1 cellular context compared by ENCODE assay signal in the genomic region with DNA sequence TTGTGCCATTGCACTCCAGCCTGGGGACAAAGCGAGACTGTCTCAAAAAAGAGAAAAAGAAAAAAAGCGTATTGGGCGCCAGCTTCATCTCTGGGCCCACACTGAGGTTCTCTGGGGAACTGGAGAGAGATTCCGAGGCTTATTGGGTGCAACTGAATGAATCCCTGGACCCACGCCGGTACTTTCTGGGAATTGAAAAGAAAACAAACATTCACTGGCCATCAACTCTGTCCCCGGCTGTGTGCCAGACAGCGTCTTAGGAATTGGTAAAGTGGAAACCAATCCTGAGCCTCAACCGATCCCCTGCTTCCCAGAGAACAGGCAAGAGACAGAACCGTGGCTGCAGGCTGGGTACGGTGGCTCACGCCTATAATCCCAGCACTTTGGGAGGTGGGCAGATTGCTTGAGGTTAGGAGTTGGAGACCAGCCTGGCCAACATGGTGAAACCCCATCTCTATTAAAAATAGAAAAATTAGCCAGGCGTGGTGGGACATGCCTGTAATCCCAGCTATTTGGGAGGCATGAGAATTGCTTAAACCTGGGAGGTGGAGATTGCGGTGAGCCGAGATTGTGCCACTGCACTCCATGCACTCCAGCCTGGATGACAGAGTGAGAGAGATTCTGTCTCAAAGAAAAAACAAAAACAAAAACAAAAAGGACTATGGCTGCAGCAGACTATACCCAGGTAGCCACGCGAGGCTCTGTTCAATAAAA.
TF ChIP-seq lines count a peak whose summit lies in the region.

No MANE protein-coding gene starts in this region.

TF ChIP-seq in GM23338, 12 proteins besides CTCF, POLR2A, EP300 and RAD21 (continued from another document):
- TF ChIP-seq, protein P1, sequence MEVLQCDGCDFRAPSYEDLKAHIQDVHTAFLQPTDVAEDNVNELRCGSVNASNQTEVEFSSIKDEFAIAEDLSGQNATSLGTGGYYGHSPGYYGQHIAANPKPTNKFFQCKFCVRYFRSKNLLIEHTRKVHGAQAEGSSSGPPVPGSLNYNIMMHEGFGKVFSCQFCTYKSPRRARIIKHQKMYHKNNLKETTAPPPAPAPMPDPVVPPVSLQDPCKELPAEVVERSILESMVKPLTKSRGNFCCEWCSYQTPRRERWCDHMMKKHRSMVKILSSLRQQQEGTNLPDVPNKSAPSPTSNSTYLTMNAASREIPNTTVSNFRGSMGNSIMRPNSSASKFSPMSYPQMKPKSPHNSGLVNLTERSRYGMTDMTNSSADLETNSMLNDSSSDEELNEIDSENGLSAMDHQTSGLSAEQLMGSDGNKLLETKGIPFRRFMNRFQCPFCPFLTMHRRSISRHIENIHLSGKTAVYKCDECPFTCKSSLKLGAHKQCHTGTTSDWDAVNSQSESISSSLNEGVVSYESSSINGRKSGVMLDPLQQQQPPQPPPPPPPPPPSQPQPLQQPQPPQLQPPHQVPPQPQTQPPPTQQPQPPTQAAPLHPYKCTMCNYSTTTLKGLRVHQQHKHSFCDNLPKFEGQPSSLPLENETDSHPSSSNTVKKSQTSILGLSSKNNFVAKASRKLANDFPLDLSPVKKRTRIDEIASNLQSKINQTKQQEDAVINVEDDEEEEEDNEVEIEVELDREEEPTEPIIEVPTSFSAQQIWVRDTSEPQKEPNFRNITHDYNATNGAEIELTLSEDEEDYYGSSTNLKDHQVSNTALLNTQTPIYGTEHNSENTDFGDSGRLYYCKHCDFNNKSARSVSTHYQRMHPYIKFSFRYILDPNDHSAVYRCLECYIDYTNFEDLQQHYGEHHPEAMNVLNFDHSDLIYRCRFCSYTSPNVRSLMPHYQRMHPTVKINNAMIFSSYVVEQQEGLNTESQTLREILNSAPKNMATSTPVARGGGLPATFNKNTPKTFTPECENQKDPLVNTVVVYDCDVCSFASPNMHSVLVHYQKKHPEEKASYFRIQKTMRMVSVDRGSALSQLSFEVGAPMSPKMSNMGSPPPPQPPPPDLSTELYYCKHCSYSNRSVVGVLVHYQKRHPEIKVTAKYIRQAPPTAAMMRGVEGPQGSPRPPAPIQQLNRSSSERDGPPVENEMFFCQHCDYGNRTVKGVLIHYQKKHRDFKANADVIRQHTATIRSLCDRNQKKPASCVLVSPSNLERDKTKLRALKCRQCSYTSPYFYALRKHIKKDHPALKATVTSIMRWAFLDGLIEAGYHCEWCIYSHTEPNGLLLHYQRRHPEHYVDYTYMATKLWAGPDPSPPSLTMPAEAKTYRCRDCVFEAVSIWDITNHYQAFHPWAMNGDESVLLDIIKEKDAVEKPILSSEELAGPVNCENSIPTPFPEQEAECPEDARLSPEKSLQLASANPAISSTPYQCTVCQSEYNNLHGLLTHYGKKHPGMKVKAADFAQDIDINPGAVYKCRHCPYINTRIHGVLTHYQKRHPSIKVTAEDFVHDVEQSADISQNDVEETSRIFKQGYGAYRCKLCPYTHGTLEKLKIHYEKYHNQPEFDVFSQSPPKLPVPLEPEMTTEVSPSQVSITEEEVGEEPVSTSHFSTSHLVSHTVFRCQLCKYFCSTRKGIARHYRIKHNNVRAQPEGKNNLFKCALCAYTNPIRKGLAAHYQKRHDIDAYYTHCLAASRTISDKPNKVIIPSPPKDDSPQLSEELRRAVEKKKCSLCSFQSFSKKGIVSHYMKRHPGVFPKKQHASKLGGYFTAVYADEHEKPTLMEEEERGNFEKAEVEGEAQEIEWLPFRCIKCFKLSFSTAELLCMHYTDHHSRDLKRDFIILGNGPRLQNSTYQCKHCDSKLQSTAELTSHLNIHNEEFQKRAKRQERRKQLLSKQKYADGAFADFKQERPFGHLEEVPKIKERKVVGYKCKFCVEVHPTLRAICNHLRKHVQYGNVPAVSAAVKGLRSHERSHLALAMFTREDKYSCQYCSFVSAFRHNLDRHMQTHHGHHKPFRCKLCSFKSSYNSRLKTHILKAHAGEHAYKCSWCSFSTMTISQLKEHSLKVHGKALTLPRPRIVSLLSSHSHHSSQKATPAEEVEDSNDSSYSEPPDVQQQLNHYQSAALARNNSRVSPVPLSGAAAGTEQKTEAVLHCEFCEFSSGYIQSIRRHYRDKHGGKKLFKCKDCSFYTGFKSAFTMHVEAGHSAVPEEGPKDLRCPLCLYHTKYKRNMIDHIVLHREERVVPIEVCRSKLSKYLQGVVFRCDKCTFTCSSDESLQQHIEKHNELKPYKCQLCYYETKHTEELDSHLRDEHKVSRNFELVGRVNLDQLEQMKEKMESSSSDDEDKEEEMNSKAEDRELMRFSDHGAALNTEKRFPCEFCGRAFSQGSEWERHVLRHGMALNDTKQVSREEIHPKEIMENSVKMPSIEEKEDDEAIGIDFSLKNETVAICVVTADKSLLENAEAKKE (CRISPR knock-in tag; IDR thresholded peaks at IDR 0.05): no peak
- TF ChIP-seq EZH2phosphoT487 (IDR thresholded peaks at IDR 0.05; ENCODE audit: unreplicated experiment): no peak
- TF ChIP-seq ZNF114 (CRISPR knock-in tag; IDR thresholded peaks at IDR 0.05): no peak
- no peak for TF ChIP-seq STAT1 (IDR thresholded peaks at IDR 0.05; ENCODE audit: unreplicated experiment)
- TF ChIP-seq EZH2 (IDR thresholded peaks at IDR 0.05; ENCODE audit: low read depth, unreplicated experiment): no peak
- no peak for TF ChIP-seq CREB1 (CRISPR knock-in tag; IDR thresholded peaks at IDR 0.05; ENCODE audit: low read depth)
- TF ChIP-seq NANOG (IDR thresholded peaks at IDR 0.05; ENCODE audit: borderline replicate concordance): no peak
- no peak for TF ChIP-seq ZNF331 (CRISPR knock-in tag; IDR thresholded peaks at IDR 0.05; ENCODE audit: low read depth)
- TF ChIP-seq, protein P2, sequence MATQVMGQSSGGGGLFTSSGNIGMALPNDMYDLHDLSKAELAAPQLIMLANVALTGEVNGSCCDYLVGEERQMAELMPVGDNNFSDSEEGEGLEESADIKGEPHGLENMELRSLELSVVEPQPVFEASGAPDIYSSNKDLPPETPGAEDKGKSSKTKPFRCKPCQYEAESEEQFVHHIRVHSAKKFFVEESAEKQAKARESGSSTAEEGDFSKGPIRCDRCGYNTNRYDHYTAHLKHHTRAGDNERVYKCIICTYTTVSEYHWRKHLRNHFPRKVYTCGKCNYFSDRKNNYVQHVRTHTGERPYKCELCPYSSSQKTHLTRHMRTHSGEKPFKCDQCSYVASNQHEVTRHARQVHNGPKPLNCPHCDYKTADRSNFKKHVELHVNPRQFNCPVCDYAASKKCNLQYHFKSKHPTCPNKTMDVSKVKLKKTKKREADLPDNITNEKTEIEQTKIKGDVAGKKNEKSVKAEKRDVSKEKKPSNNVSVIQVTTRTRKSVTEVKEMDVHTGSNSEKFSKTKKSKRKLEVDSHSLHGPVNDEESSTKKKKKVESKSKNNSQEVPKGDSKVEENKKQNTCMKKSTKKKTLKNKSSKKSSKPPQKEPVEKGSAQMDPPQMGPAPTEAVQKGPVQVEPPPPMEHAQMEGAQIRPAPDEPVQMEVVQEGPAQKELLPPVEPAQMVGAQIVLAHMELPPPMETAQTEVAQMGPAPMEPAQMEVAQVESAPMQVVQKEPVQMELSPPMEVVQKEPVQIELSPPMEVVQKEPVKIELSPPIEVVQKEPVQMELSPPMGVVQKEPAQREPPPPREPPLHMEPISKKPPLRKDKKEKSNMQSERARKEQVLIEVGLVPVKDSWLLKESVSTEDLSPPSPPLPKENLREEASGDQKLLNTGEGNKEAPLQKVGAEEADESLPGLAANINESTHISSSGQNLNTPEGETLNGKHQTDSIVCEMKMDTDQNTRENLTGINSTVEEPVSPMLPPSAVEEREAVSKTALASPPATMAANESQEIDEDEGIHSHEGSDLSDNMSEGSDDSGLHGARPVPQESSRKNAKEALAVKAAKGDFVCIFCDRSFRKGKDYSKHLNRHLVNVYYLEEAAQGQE (IDR thresholded peaks at IDR 0.05; ENCODE audit: unreplicated experiment): no peak
- TF ChIP-seq POLR2AphosphoS5 (IDR thresholded peaks at IDR 0.05; ENCODE audit: low read depth): no peak
- TF ChIP-seq, protein P3, sequence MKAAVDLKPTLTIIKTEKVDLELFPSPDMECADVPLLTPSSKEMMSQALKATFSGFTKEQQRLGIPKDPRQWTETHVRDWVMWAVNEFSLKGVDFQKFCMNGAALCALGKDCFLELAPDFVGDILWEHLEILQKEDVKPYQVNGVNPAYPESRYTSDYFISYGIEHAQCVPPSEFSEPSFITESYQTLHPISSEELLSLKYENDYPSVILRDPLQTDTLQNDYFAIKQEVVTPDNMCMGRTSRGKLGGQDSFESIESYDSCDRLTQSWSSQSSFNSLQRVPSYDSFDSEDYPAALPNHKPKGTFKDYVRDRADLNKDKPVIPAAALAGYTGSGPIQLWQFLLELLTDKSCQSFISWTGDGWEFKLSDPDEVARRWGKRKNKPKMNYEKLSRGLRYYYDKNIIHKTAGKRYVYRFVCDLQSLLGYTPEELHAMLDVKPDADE (IDR thresholded peaks at IDR 0.05): no peak
